ENCODE assay signal across 8 cellular contexts in the genomic region with DNA sequence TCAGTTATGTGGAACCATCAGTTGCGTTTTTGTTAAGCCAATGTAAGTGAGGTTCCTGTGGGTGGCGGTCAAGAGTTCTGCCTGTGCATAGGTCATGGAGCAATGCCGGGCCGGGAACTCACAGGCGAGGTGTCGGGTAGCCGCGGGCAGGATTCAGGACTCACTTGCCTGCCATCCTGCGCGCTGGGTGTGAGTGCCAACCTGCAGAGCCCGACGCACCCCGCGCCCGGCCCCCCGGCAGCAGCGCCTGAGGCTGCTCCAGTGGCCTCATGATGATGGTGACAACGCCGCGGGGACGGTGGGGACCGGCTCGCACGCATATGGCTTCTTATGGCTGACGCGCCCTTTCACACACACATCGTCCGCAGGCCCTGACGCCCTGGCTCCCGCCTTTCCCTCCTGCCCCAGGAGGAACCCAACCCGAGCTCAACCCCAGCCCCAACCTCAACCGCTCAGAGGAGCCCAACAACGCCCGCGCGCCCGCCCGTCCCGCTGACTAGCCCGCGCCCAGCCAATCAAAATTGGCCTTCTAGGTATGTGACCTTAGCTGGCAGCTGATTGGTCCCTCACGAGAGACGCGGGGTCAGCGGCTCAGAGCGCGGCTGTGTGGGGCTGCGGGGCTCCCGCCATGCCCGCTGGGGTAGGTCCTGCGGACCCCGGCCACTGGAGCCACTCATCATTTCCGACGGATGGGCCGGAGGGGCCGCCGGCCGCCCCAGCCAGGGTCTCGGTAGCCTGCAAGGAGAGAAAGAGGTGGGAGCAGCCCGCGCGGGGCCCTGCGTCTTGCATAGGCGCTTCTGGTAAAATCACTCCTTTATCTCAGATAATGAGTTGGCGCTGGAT. TPM values are rescaled to one million over a fixed set of nuclear protein-coding genes. Genes with fewer than 3 reads are reported as not detected.
DNase-seq lines count a peak whose midpoint lies in the region; ATAC-seq and TF ChIP-seq lines count a peak whose summit lies in the region.

A gene with protein sequence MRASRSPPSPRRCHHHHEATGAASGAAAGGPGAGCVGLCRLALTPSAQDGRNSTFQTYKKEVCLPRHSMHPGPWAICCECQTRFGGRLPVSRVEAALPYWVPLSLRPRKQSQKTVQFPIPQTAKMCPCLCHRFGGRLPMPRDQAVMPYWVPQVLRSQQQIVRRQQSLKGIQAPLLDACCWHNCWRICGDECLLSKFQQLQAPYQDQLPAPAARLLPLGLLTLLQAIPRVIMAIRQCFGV (minus strand): TSS at position 470 of the 843 bp plus-strand sequence. CDS start 150 bp downstream, at position 320.

- POLR2A ChIA-PET in naive thymus-derived CD8-positive, alpha-beta T cell (lab: Charles Lee), result interaction anchor here (0.7 to 2.6 kb wide), 11 partner anchors 15 to 318 kb away, joined by 3 to 34 read pairs (median 7); a partner anchor contains a TSS

- TF ChIP-seq CTCF in LNCAP (IDR thresholded peaks at IDR 0.05) (peak; percentile 61), fibroblast of mammary gland (conservative IDR thresholded peaks at IDR 0.05; ENCODE audit: control insufficient read depth, insufficient read depth, low read depth, low read length) (peak; percentile 64)

- peak; percentile 96 for ATAC-seq in activated T-helper 17 cell treated with anti-CD3 and anti-CD28 coated beads, Interleukin-2, amount 50 U/mL, for 72 hours (replicated peaks)
- ATAC-seq in naive thymus-derived CD8-positive, alpha-beta T cell, result peak; percentile 92 to 93
- peak; percentile 94 to 96 for ATAC-seq in stimulated activated naive B cell treated with anti-CD40 and anti-IgM and Interleukin-4, amounts not matched to agents 10 μg/mL and 1 μg/mL and 100 μg/mL, for 72 hours (replicated peaks)

- H3K9ac ChIP-seq in ES-I3 (ENCODE audit: low read depth, low read length), result peak within 1 kb of the TSS; percentile 92

- H3K27ac Mint-ChIP-seq in activated T-helper 17 cell treated with anti-CD3 and anti-CD28 coated beads, Interleukin-2, amount 50 U/mL, for 72 hours, result peak within 1 kb of the TSS; percentile 97
- H3K27ac Mint-ChIP-seq in naive thymus-derived CD8-positive, alpha-beta T cell, result peak within 1 kb of the TSS; percentile 88 to 99 (median 96)
- peak within 1 kb of the TSS; percentile 99 for H3K27ac Mint-ChIP-seq in stimulated activated naive B cell treated with anti-CD40 and anti-IgM and Interleukin-4, amounts not matched to agents 10 μg/mL and 1 μg/mL and 100 μg/mL, for 72 hours

- no peaks in the 10 kb centered on the region for H3K27me3 Mint-ChIP-seq in activated T-helper 17 cell treated with anti-CD3 and anti-CD28 coated beads, Interleukin-2, amount 50 U/mL, for 72 hours
- H3K27me3 Mint-ChIP-seq in naive thymus-derived CD8-positive, alpha-beta T cell, result peaks cover 0 to 3% (median 0%) of the 10 kb centered on the region in 5 donors
- H3K27me3 Mint-ChIP-seq in stimulated activated naive B cell treated with anti-CD40 and anti-IgM and Interleukin-4, amounts not matched to agents 10 μg/mL and 1 μg/mL and 100 μg/mL, for 72 hours, result no peaks in the 10 kb centered on the region

- H3K4me3 ChIP-seq in fibroblast of mammary gland (ENCODE audit: control insufficient read depth, low read depth, low read length), result peak within 1 kb of the TSS; percentile 93

- no peaks in the 10 kb centered on the region for H3K9me3 ChIP-seq in ES-I3 (ENCODE audit: control insufficient read depth, insufficient read depth, low read length)

- H3K4me1 ChIP-seq in ES-I3 (ENCODE audit: insufficient read depth, low read length), result peaks cover 7% of the 10 kb centered on the region; the same call in 1 of the 2 replicates

- peaks cover 21% of the 10 kb centered on the region for H3K36me3 Mint-ChIP-seq in activated T-helper 17 cell treated with anti-CD3 and anti-CD28 coated beads, Interleukin-2, amount 50 U/mL, for 72 hours (ENCODE audit: low read depth)
- no peaks in the 10 kb centered on the region for H3K36me3 Mint-ChIP-seq in naive thymus-derived CD8-positive, alpha-beta T cell
- peaks cover 7 to 15% of the 10 kb centered on the region in 2 donors for H3K36me3 Mint-ChIP-seq in stimulated activated naive B cell treated with anti-CD40 and anti-IgM and Interleukin-4, amounts not matched to agents 10 μg/mL and 1 μg/mL and 100 μg/mL, for 72 hours

- H3K4me1 Mint-ChIP-seq in activated T-helper 17 cell treated with anti-CD3 and anti-CD28 coated beads, Interleukin-2, amount 50 U/mL, for 72 hours, result peaks cover 8% of the 10 kb centered on the region
- H3K4me1 Mint-ChIP-seq in naive thymus-derived CD8-positive, alpha-beta T cell, result peaks cover 5 to 21% (median 18%) of the 10 kb centered on the region in 4 donors
- peaks cover 10 to 16% of the 10 kb centered on the region in 2 donors for H3K4me1 Mint-ChIP-seq in stimulated activated naive B cell treated with anti-CD40 and anti-IgM and Interleukin-4, amounts not matched to agents 10 μg/mL and 1 μg/mL and 100 μg/mL, for 72 hours

- H3K4me3 Mint-ChIP-seq in activated T-helper 17 cell treated with anti-CD3 and anti-CD28 coated beads, Interleukin-2, amount 50 U/mL, for 72 hours, result peak within 1 kb of the TSS; percentile 90
- H3K4me3 Mint-ChIP-seq in naive thymus-derived CD8-positive, alpha-beta T cell, result peak within 1 kb of the TSS; percentile 93 to 99 (median 97)
- H3K4me3 Mint-ChIP-seq in stimulated activated naive B cell treated with anti-CD40 and anti-IgM and Interleukin-4, amounts not matched to agents 10 μg/mL and 1 μg/mL and 100 μg/mL, for 72 hours, result peak within 1 kb of the TSS; percentile 93 to 94

- DNase-seq in H4 (ENCODE audit: low spot score) (peak; percentile 94), RPMI7951 (ENCODE audit: low read depth) (peak; percentile 93), fibroblast of mammary gland (ENCODE audit: low read depth) (peak; percentile 93)
- DNase-seq in naive thymus-derived CD8-positive, alpha-beta T cell, result peak; percentile 90 to 100 (median 96)
- peak; percentile 96 for DNase-seq in stimulated activated naive B cell treated with anti-CD40 and anti-IgM and Interleukin-4, amounts not matched to agents 10 μg/mL and 1 μg/mL and 100 μg/mL, for 72 hours

- H3K9me3 Mint-ChIP-seq in activated T-helper 17 cell treated with anti-CD3 and anti-CD28 coated beads, Interleukin-2, amount 50 U/mL, for 72 hours, result no peaks in the 10 kb centered on the region
- no peaks in the 10 kb centered on the region for H3K9me3 Mint-ChIP-seq in naive thymus-derived CD8-positive, alpha-beta T cell
- no peaks in the 10 kb centered on the region for H3K9me3 Mint-ChIP-seq in stimulated activated naive B cell treated with anti-CD40 and anti-IgM and Interleukin-4, amounts not matched to agents 10 μg/mL and 1 μg/mL and 100 μg/mL, for 72 hours

- H3K36me3 ChIP-seq in ES-I3 (ENCODE audit: insufficient read depth, low read length), result no peaks in the 10 kb centered on the region

RNA-seq across cellular contexts. Expression of the gene that starts here (rescaled TPM):
- 8.0 and 13.4 TPM in 2 replicates for total RNA-seq in H4 (2014; rRNA removed; shearing (Covaris generic))
- total RNA-seq in RPMI7951 (2014; rRNA removed; shearing (Covaris generic)), result 23.2 and 37.1 TPM in 2 replicates
- total RNA-seq in activated T-helper 17 cell treated with anti-CD3 and anti-CD28 coated beads, Interleukin-2, amount 50 U/mL, for 72 hours, result 1 to 10 TPM; 6.2 to 8.2 TPM
- 1 to 10 TPM; 2.3 to 2.6 TPM for total RNA-seq in naive thymus-derived CD8-positive, alpha-beta T cell
- polyA plus RNA-seq in naive thymus-derived CD8-positive, alpha-beta T cell, result 1 to 10 TPM; 1.5 to 4.9 (median 3.2) TPM

Comparison
In these comparisons a context has a peak if more than half of its experiments do, and no peak if none do; other contexts are left out.
1. Peak in every context shown above with its lines: DNase-seq, ATAC-seq and H3K4me3 ChIP-seq.